16 cellular contexts compared by ENCODE assay signal in genomic region chr5:159410480-159410879, GRCh38.
"Had no signal": no experiment of that assay in that cellular context is flagged by ENCODE, and none has a peak within 500 bp of the region (broad histone marks: within the 10 kb centered on the region; RNA-seq: fewer than 3 reads in every experiment).

No MANE protein-coding gene starts in this region.

- H3K27me3 ChIP-seq: right atrium auricular region, upper lobe of left lung had no signal

- H3K4me1 ChIP-seq: esophagus squamous epithelium, right atrium auricular region had no signal

- H3K36me3 ChIP-seq: esophagus squamous epithelium, right atrium auricular region, upper lobe of left lung had no signal

- H3K27ac ChIP-seq: esophagus squamous epithelium, right atrium auricular region, upper lobe of left lung had no signal

- H3K27ac Mint-ChIP-seq: nephron had no signal

- DNase-seq: activated CD4-positive, alpha-beta T cell treated with anti-CD3 and anti-CD28 coated beads for 4 hours; activated T-cell treated with anti-CD3 and anti-CD28 coated beads for 4 hours; effector CD8-positive, alpha-beta T cell; esophagus squamous epithelium; hypothalamus; left ventricle myocardium superior; mesenchymal stem cell; nucleus accumbens; posterior cingulate gyrus; small intestine; stimulated activated CD4-positive, alpha-beta T cell treated with anti-CD3 and anti-CD28 coated beads, Interleukin-4, amount 100 ng/mL, for 4 hours; stimulated activated CD8-positive, alpha-beta memory T cell treated with anti-CD3 and anti-CD28 coated beads, Interleukin-4, amount 100 ng/mL, for 48 hours; stimulated activated naive CD8-positive, alpha-beta T cell treated with anti-CD3 and anti-CD28 coated beads, Interleukin-15, Interleukin-2, amounts not matched to agents 100 U/mL and 50 U/mL, for 24 hours; upper lobe of left lung had no signal

- H3K4me3 ChIP-seq: esophagus squamous epithelium, right atrium auricular region, upper lobe of left lung had no signal

- H3K9me3 Mint-ChIP-seq: nephron had no signal

- H3K9me3 ChIP-seq: esophagus squamous epithelium, right atrium auricular region, upper lobe of left lung had no signal

- ATAC-seq: left ventricle myocardium superior had no signal

- H3K4me3 Mint-ChIP-seq: nephron had no signal
